ENCODE assay signal across 9 cellular contexts in genomic region chr13:48491423-48492122, GRCh38. TPM values are rescaled to one million over a fixed set of nuclear protein-coding genes. Genes with fewer than 3 reads are reported as not detected.
A peak's percentile ranks its signal among the peaks of the same experiment; 100 is the strongest.
DNase-seq lines count a peak whose midpoint lies in the region; ATAC-seq, FAIRE-seq and TF ChIP-seq lines count a peak whose summit lies in the region.
"Had no signal": no experiment of that assay in that cellular context is flagged by ENCODE, and none has a peak within 500 bp of the region (broad histone marks: within the 10 kb centered on the region; RNA-seq: fewer than 3 reads in every experiment).

No MANE protein-coding gene starts in this region.

- H3K27ac ChIP-seq in CD4-positive, alpha-beta T cell (ENCODE audit: low read depth, low read length), result peak overlapping the region; percentile 79

- intact Hi-C loops in CD4-positive, alpha-beta T cell (cut with DNase I, micrococcal nuclease), result loop anchor here (1.0 to 5.0 kb wide), 6 partner anchors 14 to 91 kb away; partner anchors contain the start of genes LPAR6 (in 1 of the 2) and RCBTB2 (in 1 of the 2)
- intact Hi-C loops in natural killer cell (cut with micrococcal nuclease), result loop anchor here (1.0 to 10.0 kb wide), 5 partner anchors 13 to 257 kb away; partner anchors contain the start of genes ITM2B and RCBTB2

- H3K27me3 ChIP-seq in CD4-positive, alpha-beta T cell (ENCODE audit: control insufficient read depth, insufficient read depth, low read length), result no peaks in the 10 kb centered on the region

- no peak for FAIRE-seq in urothelium cell line (lab: Jason Lieb, UNC)

- no peak for TF ChIP-seq CTCF in CD4-positive, alpha-beta T cell (IDR thresholded peaks at IDR 0.05)
- TF ChIP-seq CTCF in natural killer cell (IDR thresholded peaks at IDR 0.05), result no peak

- peaks cover 23% of the 10 kb centered on the region for H3K4me1 Mint-ChIP-seq in CD4-positive, alpha-beta T cell (ENCODE audit: low read depth)
- peaks cover 20% of the 10 kb centered on the region for H3K4me1 Mint-ChIP-seq in central memory CD8-positive, alpha-beta T cell
- peaks cover 47 to 49% of the 10 kb centered on the region in 2 donors for H3K4me1 Mint-ChIP-seq in natural killer cell
- peaks cover 16 to 60% (median 23%) of the 10 kb centered on the region in 3 donors for H3K4me1 Mint-ChIP-seq in T-cell

- POLR2A ChIA-PET in CD4-positive, alpha-beta T cell (lab: Charles Lee), result interaction anchor here (0.6 to 3.8 kb wide), 20 partner anchors 8 to 484 kb away, joined by 3 to 96 read pairs (median 4); partner anchors contain the start of genes FNDC3A, LPAR6 and RCBTB2
- POLR2A ChIA-PET in T-cell (lab: Charles Lee), result interaction anchor here (0.6 to 1.3 kb wide), 5 partner anchors 14 to 455 kb away, joined by 3 to 5 read pairs (median 3); partner anchors contain the start of gene RCBTB2 (in 2 of the 2)

- DNase-seq in CD4-positive, alpha-beta T cell, result no peak
- no peak for DNase-seq in central memory CD8-positive, alpha-beta T cell (ENCODE audit: low spot score in 2 of 2)
- DNase-seq in natural killer cell (no peak), T-cell (no peak), middle frontal gyrus (ENCODE audit: extremely low spot score, low spot score) (no peak), urothelium cell line (ENCODE audit: low spot score) (no peak)
- DNase-seq: NCI-H1436 treated with DMSO at 0.1 percent for 48 hours had no signal

- no peaks in the 10 kb centered on the region for H3K27me3 Mint-ChIP-seq in CD4-positive, alpha-beta T cell
- no peaks in the 10 kb centered on the region for H3K27me3 Mint-ChIP-seq in central memory CD8-positive, alpha-beta T cell
- no peaks in the 10 kb centered on the region for H3K27me3 Mint-ChIP-seq in natural killer cell (ENCODE audit: low read depth in 2 of 2)
- H3K27me3 Mint-ChIP-seq in T-cell, result no peaks in the 10 kb centered on the region

- no peaks in the 10 kb centered on the region for H3K9me3 Mint-ChIP-seq in CD4-positive, alpha-beta T cell
- H3K9me3 Mint-ChIP-seq in central memory CD8-positive, alpha-beta T cell, result no peaks in the 10 kb centered on the region
- no peaks in the 10 kb centered on the region for H3K9me3 Mint-ChIP-seq in natural killer cell
- peaks cover 0 to 3% (median 0%) of the 10 kb centered on the region in 3 donors for H3K9me3 Mint-ChIP-seq in T-cell

- H3K9me3 ChIP-seq in CD4-positive, alpha-beta T cell (ENCODE audit: control insufficient read depth, low read length), result no peaks in the 10 kb centered on the region

- CTCF ChIA-PET in CD4-positive, alpha-beta T cell (lab: Charles Lee), result interaction anchor here (1.4 kb wide), 1 partner anchor 89 kb away, joined by 6 read pairs; no protein-coding TSS in a partner anchor
- CTCF ChIA-PET in T-cell (lab: Charles Lee), result interaction anchor here (0.6 to 1.4 kb wide), 6 partner anchors 14 to 88 kb away, joined by 3 to 5 read pairs (median 4); no protein-coding TSS in a partner anchor

- H3K27ac Mint-ChIP-seq in CD4-positive, alpha-beta T cell, result no peak overlapping the region
- H3K27ac Mint-ChIP-seq in central memory CD8-positive, alpha-beta T cell (ENCODE audit: low read depth), result no peak overlapping the region
- H3K27ac Mint-ChIP-seq in natural killer cell, result no peak overlapping the region
- no peak overlapping the region for H3K27ac Mint-ChIP-seq in T-cell

- no peak for ATAC-seq in CD4-positive, alpha-beta T cell (ENCODE audit: poor library complexity)
- ATAC-seq in GM21723 (IDR thresholded peaks at IDR 0.05; ENCODE audit: unreplicated experiment), result peak; percentile 0
- ATAC-seq in central memory CD8-positive, alpha-beta T cell (replicated peaks; ENCODE audit: extremely low read depth, poor library complexity, severe bottlenecking), result peak; percentile 1
- peak; percentile 37 to 60 (median 40) for ATAC-seq in natural killer cell
- ATAC-seq in T-cell (replicated peaks in 1 of 4), result no peak
- no peak for ATAC-seq in GM19351 (IDR thresholded peaks at IDR 0.05; ENCODE audit: unreplicated experiment)

- H3K4me3 Mint-ChIP-seq in CD4-positive, alpha-beta T cell, result no peak overlapping the region
- no peak overlapping the region for H3K4me3 Mint-ChIP-seq in central memory CD8-positive, alpha-beta T cell
- no peak overlapping the region for H3K4me3 Mint-ChIP-seq in natural killer cell
- no peak overlapping the region for H3K4me3 Mint-ChIP-seq in T-cell

- H3K36me3 Mint-ChIP-seq in CD4-positive, alpha-beta T cell (ENCODE audit: low read depth), result peaks cover 20% of the 10 kb centered on the region
- peaks cover 9% of the 10 kb centered on the region for H3K36me3 Mint-ChIP-seq in central memory CD8-positive, alpha-beta T cell (ENCODE audit: insufficient read depth)
- H3K36me3 Mint-ChIP-seq in natural killer cell (no peaks in the 10 kb centered on the region), T-cell (peaks cover 27% of the 10 kb centered on the region)

RNA-seq across cellular contexts. Expression of gene RCBTB2, which starts 41.3 kb away (rescaled TPM):
- total RNA-seq in CD4-positive, alpha-beta T cell, result 1 to 10 TPM; 6.1 to 6.5 TPM
- total RNA-seq in natural killer cell, result 10 to 100 TPM; 21.9 to 27.1 (median 24.2) TPM
- total RNA-seq in T-cell, result 10 to 100 TPM; 10.4 to 19.7 (median 16.2) TPM

Comparison
In these comparisons a context has a peak if more than half of its experiments do, and no peak if none do; other contexts are left out.
1. ATAC-seq: peak in GM21723 (single experiment), central memory CD8-positive, alpha-beta T cell (single experiment) and natural killer cell (3 of 3); none in CD4-positive, alpha-beta T cell (single experiment), T-cell (0 of 4) and GM19351 (single experiment).